Comparison of ENCODE assay signal across 1 cellular context in the genomic region with DNA sequence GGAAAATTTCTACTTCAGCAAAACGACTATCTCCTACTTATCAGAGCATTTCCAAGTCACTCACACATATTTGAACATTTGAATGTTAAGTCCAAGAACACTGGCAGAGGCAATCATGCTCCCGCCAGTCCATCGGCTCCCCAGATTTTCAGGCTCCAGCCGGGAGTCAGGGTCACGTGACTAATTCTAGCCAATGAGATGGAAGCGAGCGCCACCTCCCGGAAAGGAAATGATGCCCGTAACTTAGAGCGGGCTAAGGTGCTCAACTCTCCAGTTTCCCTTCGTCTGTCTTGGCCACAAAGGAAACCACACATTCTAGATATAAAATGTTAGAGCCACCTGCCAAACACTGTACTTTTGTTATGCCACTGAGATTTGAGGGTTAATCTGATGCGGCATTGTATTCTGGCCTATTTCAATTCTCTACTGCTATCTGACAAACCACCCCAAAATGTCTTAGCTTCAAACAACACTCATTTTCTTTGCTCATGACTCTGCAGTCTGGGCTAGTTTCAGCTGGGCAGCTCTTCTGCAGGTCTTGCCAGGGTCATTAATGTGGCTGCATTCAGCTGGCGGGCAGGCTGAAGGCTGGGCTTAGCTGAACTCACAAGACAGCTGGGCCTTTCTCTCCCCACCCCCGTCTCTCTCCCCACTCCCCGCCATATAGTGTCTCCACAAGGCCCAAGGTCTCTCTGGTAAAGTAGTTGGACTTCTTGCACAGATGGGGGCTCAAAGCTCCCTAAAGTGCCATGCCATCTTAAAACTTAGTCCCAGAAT.
TF ChIP-seq lines count a peak whose summit lies in the region.

No MANE protein-coding gene starts in this region.

TF ChIP-seq in IMR-90, 13 proteins besides CTCF, POLR2A, EP300 and RAD21:
- TF ChIP-seq CHD1 (IDR thresholded peaks at IDR 0.05; ENCODE audit: low read depth, low read length), result no peak
- TF ChIP-seq, protein P1, sequence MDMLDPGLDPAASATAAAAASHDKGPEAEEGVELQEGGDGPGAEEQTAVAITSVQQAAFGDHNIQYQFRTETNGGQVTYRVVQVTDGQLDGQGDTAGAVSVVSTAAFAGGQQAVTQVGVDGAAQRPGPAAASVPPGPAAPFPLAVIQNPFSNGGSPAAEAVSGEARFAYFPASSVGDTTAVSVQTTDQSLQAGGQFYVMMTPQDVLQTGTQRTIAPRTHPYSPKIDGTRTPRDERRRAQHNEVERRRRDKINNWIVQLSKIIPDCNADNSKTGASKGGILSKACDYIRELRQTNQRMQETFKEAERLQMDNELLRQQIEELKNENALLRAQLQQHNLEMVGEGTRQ (IDR thresholded peaks at IDR 0.05; ENCODE audit: low read depth, low read length), result peak; percentile 67
